22 cellular contexts compared by ENCODE assay signal in the genomic region with DNA sequence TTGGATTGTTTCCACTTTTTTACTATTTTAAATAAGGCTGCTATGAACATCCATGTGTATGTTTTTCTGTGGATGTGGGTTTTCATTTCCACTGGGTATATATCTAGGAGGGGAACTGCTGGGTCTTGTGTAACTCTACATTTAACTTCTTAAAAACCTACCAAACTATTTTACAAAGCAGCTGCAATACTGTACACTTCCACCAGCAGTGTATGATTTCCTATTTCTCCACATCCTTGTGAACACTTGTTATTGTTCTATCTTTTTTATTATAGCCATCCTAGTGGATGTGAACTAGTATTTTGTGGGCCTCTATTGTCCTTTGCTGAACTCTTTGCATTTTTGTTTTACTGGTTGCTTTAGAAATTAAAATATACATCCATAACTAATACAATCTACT. TPM values are rescaled to one million over a fixed set of nuclear protein-coding genes. Genes with fewer than 3 reads are reported as not detected.
DNase-seq lines count a peak whose midpoint lies in the region; TF ChIP-seq lines count a peak whose summit lies in the region.
"Had no signal": no experiment of that assay in that cellular context is flagged by ENCODE, and none has a peak within 500 bp of the region (broad histone marks: within the 10 kb centered on the region; RNA-seq: fewer than 3 reads in every experiment).

No MANE protein-coding gene starts in this region.

- no peaks in the 10 kb centered on the region for H3K9me2 ChIP-seq in DOHH2 (replicated peaks; ENCODE audit: control insufficient read depth, low read length)

- H3K27ac ChIP-seq in DOHH2 (ENCODE audit: low read depth, low read length): no peak overlapping the region
- H3K27ac ChIP-seq: gastroesophageal sphincter, lower lobe of right lung, neutrophil, SJSA1 had no signal

- H3K36me3 Mint-ChIP-seq in glutamatergic neuron (ENCODE audit: unreplicated experiment) (peaks cover 6% of the 10 kb centered on the region), nephron progenitor cell (ENCODE audit: low read depth) (no peaks in the 10 kb centered on the region)
- H3K36me3 Mint-ChIP-seq: brain; stimulated activated effector memory CD8-positive, alpha-beta T cell treated with anti-CD3 and anti-CD28 coated beads, Interleukin-12 subunit alpha, Interleukin-12 subunit beta, amount 100 ng/mL, for 72 hours had no signal

- H3K4me2 ChIP-seq in DOHH2 (ENCODE audit: low read length): peak overlapping the region; percentile 44

- peaks cover 88% of the 10 kb centered on the region for H3K79me2 ChIP-seq in DOHH2 (ENCODE audit: control insufficient read depth, low read length)

- peaks cover 3% of the 10 kb centered on the region; the same call in 1 of the 2 replicates for H3K36me3 ChIP-seq in DOHH2 (ENCODE audit: control insufficient read depth, low read length)
- H3K36me3 ChIP-seq: gastroesophageal sphincter, lower lobe of right lung, neutrophil, SJSA1 had no signal

- H3K4me1 ChIP-seq in DOHH2 (ENCODE audit: control insufficient read depth, low read length): peaks cover 64% of the 10 kb centered on the region
- H3K4me1 ChIP-seq: lower lobe of right lung had no signal

- H3K4me3 Mint-ChIP-seq in glutamatergic neuron (ENCODE audit: unreplicated experiment): no peak overlapping the region
- H3K4me3 Mint-ChIP-seq in nephron progenitor cell: no peak overlapping the region
- H3K4me3 Mint-ChIP-seq: activated naive CD8-positive, alpha-beta T cell treated with anti-CD3 and anti-CD28 coated beads, Interleukin-2, amount 50 U/mL, for 24 hours; brain; stimulated activated effector memory CD8-positive, alpha-beta T cell treated with anti-CD3 and anti-CD28 coated beads, Interleukin-12 subunit alpha, Interleukin-12 subunit beta, amount 100 ng/mL, for 72 hours; T-helper 2 cell treated with Interferon-gamma antibody and Interleukin-4, amounts not matched to agents 5 μg/mL and 100 μg/mL, for 36 hours had no signal

- no peaks in the 10 kb centered on the region for H3K4me1 Mint-ChIP-seq in glutamatergic neuron (ENCODE audit: low read depth, unreplicated experiment)
- H3K4me1 Mint-ChIP-seq in nephron progenitor cell: no peaks in the 10 kb centered on the region
- H3K4me1 Mint-ChIP-seq: brain had no signal

- H3K27me3 Mint-ChIP-seq in glutamatergic neuron (ENCODE audit: unreplicated experiment): peaks cover 4% of the 10 kb centered on the region
- H3K27me3 Mint-ChIP-seq in nephron progenitor cell (ENCODE audit: low read depth, poor library complexity): peaks cover 2% of the 10 kb centered on the region
- H3K27me3 Mint-ChIP-seq: activated naive CD8-positive, alpha-beta T cell treated with anti-CD3 and anti-CD28 coated beads, Interleukin-2, amount 50 U/mL, for 24 hours; brain had no signal

- H3K4me3 ChIP-seq in DOHH2 (ENCODE audit: low read length) (peak overlapping the region; percentile 31; the same call in 1 of the 2 replicates), NB4 (ENCODE audit: low read depth, low read length) (no peak overlapping the region), epithelial cell of proximal tubule (ENCODE audit: low read depth, low read length) (no peak overlapping the region)
- H3K4me3 ChIP-seq: gastroesophageal sphincter, lower lobe of right lung, SJSA1 had no signal

- H4K20me1 ChIP-seq in DOHH2 (ENCODE audit: control insufficient read depth, insufficient read depth, low read depth, low read length): no peaks in the 10 kb centered on the region; the same call in 1 of the 2 replicates

- no peak overlapping the region for H3K27ac Mint-ChIP-seq in glutamatergic neuron (ENCODE audit: unreplicated experiment)
- no peak overlapping the region for H3K27ac Mint-ChIP-seq in nephron progenitor cell
- H3K27ac Mint-ChIP-seq: activated naive CD8-positive, alpha-beta T cell treated with anti-CD3 and anti-CD28 coated beads, Interleukin-2, amount 50 U/mL, for 24 hours; stimulated activated effector memory CD8-positive, alpha-beta T cell treated with anti-CD3 and anti-CD28 coated beads, Interleukin-12 subunit alpha, Interleukin-12 subunit beta, amount 100 ng/mL, for 72 hours; T-helper 2 cell treated with Interferon-gamma antibody and Interleukin-4, amounts not matched to agents 5 μg/mL and 100 μg/mL, for 36 hours had no signal

- H3K27me3 ChIP-seq in DOHH2 (ENCODE audit: control insufficient read depth, low read length): no peaks in the 10 kb centered on the region
- H3K27me3 ChIP-seq: gastroesophageal sphincter, neutrophil, SJSA1 had no signal

- TF ChIP-seq CTCF in DOHH2 (IDR thresholded peaks at IDR 0.05; ENCODE audit: low read depth, low read length, poor library complexity, severe bottlenecking) (no peak), NB4 (IDR thresholded peaks at IDR 0.05; ENCODE audit: low read depth, low read length) (no peak), epithelial cell of proximal tubule (conservative IDR thresholded peaks at IDR 0.05; ENCODE audit: low read depth, low read length) (peak; percentile 12), glutamatergic neuron (IDR thresholded peaks at IDR 0.05; ENCODE audit: partially characterized antibody, unreplicated experiment) (no peak), nephron progenitor cell (IDR thresholded peaks at IDR 0.05) (no peak)

- H3K9me3 ChIP-seq in DOHH2 (ENCODE audit: control insufficient read depth, insufficient read depth, low read length): no peaks in the 10 kb centered on the region
- H3K9me3 ChIP-seq: gastroesophageal sphincter, lower lobe of right lung, neutrophil, SJSA1 had no signal

- no peaks in the 10 kb centered on the region for H3K9me3 Mint-ChIP-seq in glutamatergic neuron (ENCODE audit: unreplicated experiment)
- H3K9me3 Mint-ChIP-seq in nephron progenitor cell: no peaks in the 10 kb centered on the region
- H3K9me3 Mint-ChIP-seq: activated naive CD8-positive, alpha-beta T cell treated with anti-CD3 and anti-CD28 coated beads, Interleukin-2, amount 50 U/mL, for 24 hours; stimulated activated effector memory CD8-positive, alpha-beta T cell treated with anti-CD3 and anti-CD28 coated beads, Interleukin-12 subunit alpha, Interleukin-12 subunit beta, amount 100 ng/mL, for 72 hours; T-helper 2 cell treated with Interferon-gamma antibody and Interleukin-4, amounts not matched to agents 5 μg/mL and 100 μg/mL, for 36 hours had no signal

- H3F3A ChIP-seq in DOHH2 (ENCODE audit: control insufficient read depth, insufficient read depth): no peaks in the 10 kb centered on the region

- TF ChIP-seq POLR2A in NB4 (IDR thresholded peaks at IDR 0.05; ENCODE audit: extremely low read depth, insufficient read length): no peak

- peak; percentile 47 to 63 for DNase-seq in AML-193 (lab: John Stamatoyannopoulos, UW)
- DNase-seq in NB4 (ENCODE audit: low read depth): peak; percentile 21
- no peak for DNase-seq in epithelial cell of proximal tubule (ENCODE audit: low read depth)
- no peak for DNase-seq in NCI-H82 treated with DMSO at 0.1 percent for 48 hours (lab: John Stamatoyannopoulos, UW; ENCODE audit: unreplicated experiment)
- DNase-seq in glutamatergic neuron: no peak
- no peak for DNase-seq in nephron progenitor cell
- DNase-seq: activated CD8-positive, alpha-beta memory T cell treated with anti-CD3 and anti-CD28 coated beads, Interleukin-2, amount 50 U/mL, for 48 hours; activated naive CD8-positive, alpha-beta T cell treated with anti-CD3 and anti-CD28 coated beads, Interleukin-2, amount 50 U/mL, for 24 hours; effector CD8-positive, alpha-beta T cell; GOT3; lower lobe of right lung; NCI-H1436 treated with DMSO at 0.1 percent for 48 hours; NCI-H524 treated with DMSO at 0.1 percent for 48 hours; small intestine; stimulated activated CD4-positive, alpha-beta T cell treated with anti-CD3 and anti-CD28 coated beads, Interleukin-2, amount 100 ng/mL, for 24 hours had no signal

RNA-seq across cellular contexts. Expression of gene DIPK1A, which starts 33.4 kb away (rescaled TPM):
- total RNA-seq in epithelial cell of proximal tubule: 1.8 and 3.1 TPM in 2 replicates
- 7.2 TPM for total RNA-seq in glutamatergic neuron (ENCODE audit: unreplicated experiment)

Comparison
In these comparisons a context has a peak if more than half of its experiments do, and no peak if none do; other contexts are left out.
1. DNase-seq: peak in AML-193 (2 of 2) and NB4 (single experiment); none in epithelial cell of proximal tubule (single experiment), NCI-H82 treated with DMSO at 0.1 percent for 48 hours (single experiment), glutamatergic neuron (single experiment) and nephron progenitor cell (single experiment).